In genomic region chr12:6534158-6534913, GRCh38 we compare ENCODE assay signal across 8 cellular contexts. TPM values are rescaled to one million over a fixed set of nuclear protein-coding genes. Genes with fewer than 3 reads are reported as not detected.
DNase-seq lines count a peak whose midpoint lies in the region; TF ChIP-seq lines count a peak whose summit lies in the region.

GAPDH (plus strand) TSS chr12:6534517; CDS start chr12:6534833, 316 bp downstream.

- TF ChIP-seq CTCF in fibroblast of pulmonary artery (IDR thresholded peaks at IDR 0.05; ENCODE audit: low read length, missing control alignments) (no peak), nephron progenitor cell (IDR thresholded peaks at IDR 0.05) (no peak), stomach (IDR thresholded peaks at IDR 0.05) (no peak)

- DNase-seq in ELR (ENCODE audit: low read depth) (peak; percentile 99), H7 (peak; percentile 97), M059J (ENCODE audit: low read depth) (peak; percentile 98), SHP77 (lab: John Stamatoyannopoulos, UW) (peak; percentile 74 to 76), fibroblast of pulmonary artery (ENCODE audit: low read depth) (peak; percentile 97), nephron progenitor cell (peak; percentile 87), stomach (peak; percentile 90)
- peak; percentile 76 for DNase-seq in activated effector memory CD4-positive, alpha-beta T cell treated with Interleukin-2 at 50 U/mL for 16 hours

- peaks cover 3% of the 10 kb centered on the region for H3K27me3 Mint-ChIP-seq in nephron progenitor cell (ENCODE audit: low read depth, poor library complexity)

- peak within 1 kb of the TSS; percentile 95 to 100 (median 96) for H3K27ac ChIP-seq in stomach

- no peaks in the 10 kb centered on the region for H3K9me3 Mint-ChIP-seq in nephron progenitor cell

- TF ChIP-seq EP300 in stomach (IDR thresholded peaks at IDR 0.05): no peak

- H3K36me3 ChIP-seq in H7 (replicated peaks; ENCODE audit: control insufficient read depth, insufficient read depth, low read length) (peaks cover 55% of the 10 kb centered on the region), stomach (peaks cover 54 to 60% (median 58%) of the 10 kb centered on the region in 4 donors)

- H3K27me3 ChIP-seq in H7 (ENCODE audit: control insufficient read depth, insufficient read depth, low read length) (no peaks in the 10 kb centered on the region), stomach (no peaks in the 10 kb centered on the region)

- peak within 1 kb of the TSS; percentile 93 for H3K4me3 Mint-ChIP-seq in nephron progenitor cell

- 0 to 1% (median 0%) methylated on average over 44 to 69 of the region's 69 CpGs for WGBS in stomach, 5 donors

- intact Hi-C loops in stomach (cut with DNase I; ENCODE audit: low total_unique reads): loop anchor here (5.0 to 10.0 kb wide), 2 partner anchors 110 to 207 kb away; no protein-coding TSS in a partner anchor

- H3K4me1 ChIP-seq in stomach: peaks cover 45 to 66% (median 54%) of the 10 kb centered on the region in 4 donors

- TF ChIP-seq POLR2A in stomach (IDR thresholded peaks at IDR 0.05): peak in 1 of 4 donors; percentile 92

- peaks cover 71% of the 10 kb centered on the region for H3K4me1 Mint-ChIP-seq in nephron progenitor cell

- no peaks in the 10 kb centered on the region for H3K9me3 ChIP-seq in stomach

- H3K36me3 Mint-ChIP-seq in nephron progenitor cell (ENCODE audit: low read depth): peaks cover 42% of the 10 kb centered on the region

- H3K27ac Mint-ChIP-seq in nephron progenitor cell: peak within 1 kb of the TSS; percentile 99

- H3K4me3 ChIP-seq in H7 (ENCODE audit: insufficient read depth, low read depth, low read length): peak within 1 kb of the TSS; percentile 100
- peak within 1 kb of the TSS; percentile 98 for H3K4me3 ChIP-seq in fibroblast of pulmonary artery (replicated peaks; ENCODE audit: low read depth, low read length)
- H3K4me3 ChIP-seq in stomach: peak within 1 kb of the TSS; percentile 80 to 97 (median 90)

RNA-seq across cellular contexts. Expression of gene GAPDH, which starts in this region (rescaled TPM):
- 6,920 and 8,270 TPM in 2 replicates for total RNA-seq in H7 (2014; rRNA removed; shearing (Covaris generic))
- total RNA-seq in M059J (2014; rRNA removed; shearing (Covaris generic)): 6,702 and 8,157 TPM in 2 replicates
- 1,000 to 10,000 TPM in 4 of 5 donors, 100 to 1,000 TPM in 1; 579 to 1,258 (median 1,242) TPM for total RNA-seq in stomach
- 1,000 to 10,000 TPM; 1,352 to 2,765 (median 1,815) TPM for polyA plus RNA-seq in stomach

Comparison
In these comparisons a context has a peak if more than half of its experiments do, and no peak if none do; other contexts are left out.
1. Peak in every context shown above with its lines: DNase-seq, H3K4me3 ChIP-seq and H3K27ac ChIP-seq.